In the genomic region with DNA sequence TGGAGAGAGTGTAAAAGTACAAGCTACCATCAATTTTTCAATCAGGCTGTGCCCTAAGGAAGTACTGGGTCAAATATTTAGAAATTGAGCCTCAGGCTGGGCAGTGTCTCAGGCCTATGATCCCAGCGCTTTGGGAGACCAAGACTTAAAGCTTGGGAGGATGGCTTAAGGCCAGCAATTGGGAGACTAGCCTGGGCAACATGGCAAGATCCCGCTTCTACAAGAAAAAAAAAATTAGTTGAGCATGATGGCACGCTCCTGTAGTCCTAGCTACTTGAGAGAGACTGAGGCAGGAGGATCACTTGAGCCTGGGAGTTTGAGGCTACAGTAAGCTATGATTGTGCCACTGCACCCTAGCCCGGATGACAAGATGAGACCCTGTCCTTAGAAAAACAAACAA, we compare ENCODE assay signal across 12 cellular contexts. TPM values are rescaled to one million over a fixed set of nuclear protein-coding genes. Genes with fewer than 3 reads are reported as not detected.
DNase-seq lines count a peak whose midpoint lies in the region; ATAC-seq and TF ChIP-seq lines count a peak whose summit lies in the region.
"Had no signal": no experiment of that assay in that cellular context is flagged by ENCODE, and none has a peak within 500 bp of the region (broad histone marks: within the 10 kb centered on the region; RNA-seq: fewer than 3 reads in every experiment).

No MANE protein-coding gene starts in this region.

- peak overlapping the region; percentile 92 to 99 (median 94) for H3K27ac ChIP-seq in upper lobe of left lung

- H3K4me1 ChIP-seq in upper lobe of left lung = peaks cover 13 to 28% (median 23%) of the 10 kb centered on the region in 4 donors

- TF ChIP-seq POLR2A in upper lobe of left lung (IDR thresholded peaks at IDR 0.05) = no peak

- 93 to 99% methylated on average over 4 of the region's 4 CpGs for WGBS in upper lobe of left lung, 2 donors

- peaks cover 48% of the 10 kb centered on the region for H3K4me1 Mint-ChIP-seq in activated naive CD4-positive, alpha-beta T cell treated with anti-CD3 and anti-CD28 coated beads, Interleukin-2, amount 50 U/mL, for 24 hours
- peaks cover 19% of the 10 kb centered on the region for H3K4me1 Mint-ChIP-seq in activated T-helper 17 cell treated with anti-CD3 and anti-CD28 coated beads, Interleukin-2, amount 50 U/mL, for 72 hours
- H3K4me1 Mint-ChIP-seq in mesothelial cell of epicardium = peaks cover 31% of the 10 kb centered on the region

- DNase-seq in activated naive CD4-positive, alpha-beta T cell treated with Interleukin-2 at 50 U/mL for 16 hours = no peak
- no peak for DNase-seq in mesothelial cell of epicardium (ENCODE audit: low spot score in 2 of 2, unreplicated experiment in 2 of 2)
- DNase-seq in upper lobe of left lung = no peak
- no peak for DNase-seq in COR-L47 (lab: John Stamatoyannopoulos, UW)
- no peak for DNase-seq in DMS 273 treated with DMSO at 0.1 percent for 48 hours (lab: John Stamatoyannopoulos, UW)
- no peak for DNase-seq in NK-92 treated with Interleukin-12 subunit alpha and Interleukin-12 subunit beta, amount 100 ng/mL, for 24 hours (lab: John Stamatoyannopoulos, UW)
- DNase-seq: C1 segment of cervical spinal cord, kidney glomerular epithelial cell, MV-4-11 had no signal

- H3K27me3 ChIP-seq in upper lobe of left lung = no peaks in the 10 kb centered on the region

- no peaks in the 10 kb centered on the region for H3K9me3 ChIP-seq in upper lobe of left lung

- TF ChIP-seq CTCF in mesothelial cell of epicardium (IDR thresholded peaks at IDR 0.05; ENCODE audit: unreplicated experiment) = no peak
- no peak for TF ChIP-seq CTCF in upper lobe of left lung (IDR thresholded peaks at IDR 0.05)

- no peaks in the 10 kb centered on the region for H3K27me3 Mint-ChIP-seq in activated naive CD4-positive, alpha-beta T cell treated with anti-CD3 and anti-CD28 coated beads, Interleukin-2, amount 50 U/mL, for 24 hours
- H3K27me3 Mint-ChIP-seq in activated T-helper 17 cell treated with anti-CD3 and anti-CD28 coated beads, Interleukin-2, amount 50 U/mL, for 72 hours = no peaks in the 10 kb centered on the region
- no peaks in the 10 kb centered on the region for H3K27me3 Mint-ChIP-seq in mesothelial cell of epicardium (ENCODE audit: low read depth)

- H3K36me3 Mint-ChIP-seq in activated naive CD4-positive, alpha-beta T cell treated with anti-CD3 and anti-CD28 coated beads, Interleukin-2, amount 50 U/mL, for 24 hours = no peaks in the 10 kb centered on the region
- H3K36me3 Mint-ChIP-seq in activated T-helper 17 cell treated with anti-CD3 and anti-CD28 coated beads, Interleukin-2, amount 50 U/mL, for 72 hours (ENCODE audit: low read depth) = peaks cover 25% of the 10 kb centered on the region
- no peaks in the 10 kb centered on the region for H3K36me3 Mint-ChIP-seq in mesothelial cell of epicardium

- no peak for ATAC-seq in activated T-helper 17 cell treated with anti-CD3 and anti-CD28 coated beads, Interleukin-2, amount 50 U/mL, for 72 hours (replicated peaks)
- ATAC-seq in upper lobe of left lung (ENCODE audit: low FRiP score in 2 of 2) = no peak
- ATAC-seq: activated CD4-positive, CD25-positive, alpha-beta regulatory T cell treated with anti-CD3 and anti-CD28 coated beads, Interleukin-2, amount 50 U/mL, for 24 hours had no signal

- no peak for TF ChIP-seq EP300 in upper lobe of left lung (IDR thresholded peaks at IDR 0.05)

- H3K4me3 Mint-ChIP-seq in activated naive CD4-positive, alpha-beta T cell treated with anti-CD3 and anti-CD28 coated beads, Interleukin-2, amount 50 U/mL, for 24 hours = peak overlapping the region; percentile 54
- peak overlapping the region; percentile 98 for H3K4me3 Mint-ChIP-seq in activated T-helper 17 cell treated with anti-CD3 and anti-CD28 coated beads, Interleukin-2, amount 50 U/mL, for 72 hours
- H3K4me3 Mint-ChIP-seq in mesothelial cell of epicardium = peak overlapping the region; percentile 99

- H3K27ac Mint-ChIP-seq in activated naive CD4-positive, alpha-beta T cell treated with anti-CD3 and anti-CD28 coated beads, Interleukin-2, amount 50 U/mL, for 24 hours = peak overlapping the region; percentile 100
- peak overlapping the region; percentile 98 for H3K27ac Mint-ChIP-seq in activated T-helper 17 cell treated with anti-CD3 and anti-CD28 coated beads, Interleukin-2, amount 50 U/mL, for 72 hours
- peak overlapping the region; percentile 100 for H3K27ac Mint-ChIP-seq in mesothelial cell of epicardium

- no peaks in the 10 kb centered on the region for H3K9me3 Mint-ChIP-seq in activated naive CD4-positive, alpha-beta T cell treated with anti-CD3 and anti-CD28 coated beads, Interleukin-2, amount 50 U/mL, for 24 hours
- no peaks in the 10 kb centered on the region for H3K9me3 Mint-ChIP-seq in activated T-helper 17 cell treated with anti-CD3 and anti-CD28 coated beads, Interleukin-2, amount 50 U/mL, for 72 hours
- no peaks in the 10 kb centered on the region for H3K9me3 Mint-ChIP-seq in mesothelial cell of epicardium

- no peaks in the 10 kb centered on the region for H3K36me3 ChIP-seq in upper lobe of left lung

- no peak overlapping the region for H3K4me3 ChIP-seq in upper lobe of left lung

RNA-seq across cellular contexts. Expression of a gene that starts 2.0 kb away (rescaled TPM):
- total RNA-seq in activated T-helper 17 cell treated with anti-CD3 and anti-CD28 coated beads, Interleukin-2, amount 50 U/mL, for 72 hours = 10 to 100 TPM; 47.7 to 79.3 TPM
- 81.5 to 88.4 TPM (median 86.2 TPM) in 3 replicates for total RNA-seq in mesothelial cell of epicardium
- total RNA-seq in upper lobe of left lung = 10 to 100 TPM; 60.2 to 81.4 (median 65.8) TPM
